Comparison of ENCODE assay signal across 23 cellular contexts in genomic region chr14:105228562-105228961, GRCh38. TPM values are rescaled to one million over a fixed set of nuclear protein-coding genes. Genes with fewer than 3 reads are reported as not detected.
DNase-seq lines count a peak whose midpoint lies in the region; ATAC-seq and TF ChIP-seq lines count a peak whose summit lies in the region.
"Had no signal": no experiment of that assay in that cellular context is flagged by ENCODE, and none has a peak within 500 bp of the region (broad histone marks: within the 10 kb centered on the region; RNA-seq: fewer than 3 reads in every experiment).

No MANE protein-coding gene starts in this region.

- H3K27ac Mint-ChIP-seq in natural killer cell treated with Interleukin-12 subunit alpha and Interleukin-12 subunit beta and Interleukin-15 and Interleukin-18, amount 100 ng/mL, for 72 hours: no peak overlapping the region
- H3K27ac Mint-ChIP-seq: CD4-positive, alpha-beta memory T cell had no signal

- TF ChIP-seq POLR2A in IMR-90 (IDR thresholded peaks at IDR 0.05; ENCODE audit: low read depth, low read length): no peak

- H3K4ac ChIP-seq in IMR-90 (ENCODE audit: low read depth, low read length): no peak overlapping the region

- no peak overlapping the region for H2BK15ac ChIP-seq in IMR-90 (ENCODE audit: low read depth, low read length)

- BruUV-seq in IMR-90 (replicated peaks; lab: Mats Ljungman, UMichigan): no TSS peak

- intact Hi-C loops in IMR-90 (cut with micrococcal nuclease) (no loop called here), right cardiac atrium (cut with DNase I) (no loop called here)

- H3K56ac ChIP-seq in IMR-90 (ENCODE audit: extremely low read depth, insufficient read depth, low read length): no peak overlapping the region

- H3K36me3 ChIP-seq in IMR-90 (ENCODE audit: control insufficient read depth, insufficient read depth, low read length): peaks cover 15% of the 10 kb centered on the region
- peaks cover 11% of the 10 kb centered on the region for H3K36me3 ChIP-seq in ectodermal cell (ENCODE audit: control insufficient read depth, insufficient read depth, low read length)
- H3K36me3 ChIP-seq: MG63 had no signal

- peaks cover 0 to 2% of the 10 kb centered on the region in 2 donors for H3K4me1 Mint-ChIP-seq in natural killer cell treated with Interleukin-12 subunit alpha and Interleukin-12 subunit beta and Interleukin-15 and Interleukin-18, amount 100 ng/mL, for 72 hours (ENCODE audit: low read depth in 2 of 2)

- no peak overlapping the region for H3K14ac ChIP-seq in IMR-90 (replicated peaks; ENCODE audit: low read depth, low read length)

- no peaks in the 10 kb centered on the region for H3K27me3 Mint-ChIP-seq in natural killer cell treated with Interleukin-12 subunit alpha and Interleukin-12 subunit beta and Interleukin-15 and Interleukin-18, amount 100 ng/mL, for 72 hours
- H3K27me3 Mint-ChIP-seq: CD4-positive, alpha-beta memory T cell had no signal

- no peak overlapping the region for H4K91ac ChIP-seq in IMR-90 (ENCODE audit: insufficient read depth, low read depth, low read length)

- H3K9ac ChIP-seq in IMR-90 (ENCODE audit: low read depth, low read length): no peak overlapping the region

- in situ Hi-C loops in IMR-90 (cut with MboI; ENCODE audit: low sequenced_read_pairs): no loop called here

- no peaks in the 10 kb centered on the region for H3K4me1 ChIP-seq in IMR-90 (ENCODE audit: control insufficient read depth, insufficient read depth, low read length)
- H3K4me1 ChIP-seq in ectodermal cell (ENCODE audit: control insufficient read depth, insufficient read depth, low read length): no peaks in the 10 kb centered on the region
- H3K4me1 ChIP-seq in right cardiac atrium (ENCODE audit: control insufficient read depth, insufficient read depth, low read length): no peaks in the 10 kb centered on the region
- H3K4me1 ChIP-seq: A549 had no signal

- H3K9me3 ChIP-seq in IMR-90 (ENCODE audit: control insufficient read depth, insufficient read depth, low read length) (no peaks in the 10 kb centered on the region), ectodermal cell (ENCODE audit: control insufficient read depth, low read length) (no peaks in the 10 kb centered on the region), right cardiac atrium (ENCODE audit: control insufficient read depth, low read length) (no peaks in the 10 kb centered on the region)
- H3K9me3 ChIP-seq: A549, MG63 had no signal

- TF ChIP-seq CTCF in IMR-90 (conservative IDR thresholded peaks at IDR 0.05; ENCODE audit: low read depth, low read length) (no peak), omental fat pad (IDR thresholded peaks at IDR 0.05) (no peak)

- no peaks in the 10 kb centered on the region; the same call in 1 of the 2 replicates for H4K20me1 ChIP-seq in IMR-90 (ENCODE audit: insufficient read depth, low read length)

- no peaks in the 10 kb centered on the region for H3K9me3 Mint-ChIP-seq in natural killer cell treated with Interleukin-12 subunit alpha and Interleukin-12 subunit beta and Interleukin-15 and Interleukin-18, amount 100 ng/mL, for 72 hours
- H3K9me3 Mint-ChIP-seq: CD4-positive, alpha-beta memory T cell had no signal

- no peak overlapping the region for H4K8ac ChIP-seq in IMR-90 (ENCODE audit: low read depth in 2 of 2, low read length in 2 of 2)

- H3K27ac ChIP-seq in IMR-90 (ENCODE audit: insufficient read depth, low read length) (no peak overlapping the region), ectodermal cell (ENCODE audit: insufficient read depth, low read depth, low read length, poor library complexity, severe bottlenecking) (peak overlapping the region; percentile 55), right cardiac atrium (ENCODE audit: low read length) (no peak overlapping the region)
- H3K27ac ChIP-seq: A549, PC-9, SK-N-MC had no signal

- no peak overlapping the region for H3K4me3 Mint-ChIP-seq in natural killer cell treated with Interleukin-12 subunit alpha and Interleukin-12 subunit beta and Interleukin-15 and Interleukin-18, amount 100 ng/mL, for 72 hours
- H3K4me3 Mint-ChIP-seq: CD4-positive, alpha-beta memory T cell had no signal

- CTCF ChIA-PET in IMR-90 (lab: Yijun Ruan, JAX): no interaction called here

- H2AFZ ChIP-seq in IMR-90 (replicated peaks; ENCODE audit: low read length, poor library complexity): no peak overlapping the region
- H2AFZ ChIP-seq: PC-9 had no signal

- no peak overlapping the region for H2AK5ac ChIP-seq in IMR-90 (ENCODE audit: low read depth, low read length)

- no peak overlapping the region for H3K4me3 ChIP-seq in IMR-90 (ENCODE audit: insufficient read depth, low read depth, low read length)
- H3K4me3 ChIP-seq in ectodermal cell (ENCODE audit: insufficient read depth, low read depth, low read length): no peak overlapping the region
- H3K4me3 ChIP-seq in right cardiac atrium (ENCODE audit: low read length): no peak overlapping the region
- H3K4me3 ChIP-seq: A549, MG63, PC-9, SK-N-MC had no signal

- peak overlapping the region; percentile 25 for H2AK9ac ChIP-seq in IMR-90 (replicated peaks; ENCODE audit: low read depth, low read length, poor library complexity)

- no peak for TF ChIP-seq RAD21 in IMR-90 (IDR thresholded peaks at IDR 0.05; ENCODE audit: low read length)

- ATAC-seq in IMR-90 (ENCODE audit: low read depth): no peak
- ATAC-seq in right cardiac atrium: peak; percentile 40
- peak; percentile 48 for ATAC-seq in omental fat pad (ENCODE audit: low FRiP score)
- ATAC-seq in natural killer cell treated with Interleukin-12 subunit alpha and Interleukin-12 subunit beta and Interleukin-15 and Interleukin-18, amount 100 ng/mL, for 72 hours: no peak
- ATAC-seq: A549 had no signal

- H3K27me3 ChIP-seq in IMR-90 (ENCODE audit: control insufficient read depth, insufficient read depth, low read length) (no peaks in the 10 kb centered on the region), ectodermal cell (ENCODE audit: control insufficient read depth, insufficient read depth, low read length, poor library complexity, severe bottlenecking) (no peaks in the 10 kb centered on the region), right cardiac atrium (ENCODE audit: control insufficient read depth, insufficient read depth) (no peaks in the 10 kb centered on the region)
- H3K27me3 ChIP-seq: MG63 had no signal

- H4K5ac ChIP-seq in IMR-90 (ENCODE audit: low read depth, low read length): no peak overlapping the region

- H3K18ac ChIP-seq in IMR-90 (ENCODE audit: low read depth, low read length): no peak overlapping the region

- dilution Hi-C loops in IMR-90 (cut with HindIII; ENCODE audit: low sequenced_read_pairs, unreplicated experiment): no loop called here

- no peaks in the 10 kb centered on the region for H3K9me1 ChIP-seq in IMR-90 (ENCODE audit: insufficient read depth, low read length)

- POLR2A ChIA-PET in IMR-90 (lab: Charles Lee; ENCODE audit: unreplicated experiment): no interaction called here

- DNase-seq in IMR-90 (no peak), right cardiac atrium (peak in 2 of 3 donors; percentile 6 to 61), omental fat pad (ENCODE audit: low spot score) (no peak), hypothalamus (lab: John Stamatoyannopoulos, UW) (no peak), medulla oblongata (ENCODE audit: extremely low spot score) (no peak)
- no peak for DNase-seq in natural killer cell treated with Interleukin-12 subunit alpha and Interleukin-12 subunit beta and Interleukin-15 and Interleukin-18, amount 100 ng/mL, for 72 hours (ENCODE audit: low spot score)
- DNase-seq: AML-193; C1 segment of cervical spinal cord; CD4-positive, alpha-beta memory T cell; COR-L47; DMS53; H7; KG1; MG63; NCI-H2029; NCI-H446 treated with DMSO at 0.1 percent for 48 hours; NCI-H526; PC-9; SHP77 treated with DMSO at 0.1 percent for 48 hours had no signal

- H3K4me2 ChIP-seq in IMR-90 (ENCODE audit: low read depth, low read length): no peak overlapping the region
- H3K4me2 ChIP-seq: A549, PC-9 had no signal

- no peaks in the 10 kb centered on the region for H3K36me3 Mint-ChIP-seq in natural killer cell treated with Interleukin-12 subunit alpha and Interleukin-12 subunit beta and Interleukin-15 and Interleukin-18, amount 100 ng/mL, for 72 hours

- H3K23ac ChIP-seq in IMR-90 (ENCODE audit: low read depth, low read length): no peak overlapping the region

- H2BK20ac ChIP-seq in IMR-90 (ENCODE audit: low read depth, low read length): no peak overlapping the region

- H3K79me1 ChIP-seq in IMR-90 (ENCODE audit: low read depth in 1 of 2, low read length in 2 of 2): peaks cover 0 to 7% of the 10 kb centered on the region in 2 experiments; a peak in 1 of 4 replicates

- no peak overlapping the region for H2BK120ac ChIP-seq in IMR-90 (ENCODE audit: low read depth, low read length)

- H2BK5ac ChIP-seq in IMR-90 (ENCODE audit: low read depth, low read length, poor library complexity, severe bottlenecking): no peak overlapping the region

- 75% methylated on average over 7 of the region's 17 CpGs; no CpG with 5 or more reads in 1 of the 2 experiments for WGBS in IMR-90 (ENCODE audit: extremely low coverage in 2 of 2, insufficient read length in 1 of 2), 2 experiments
- 92 to 94% methylated on average over 17 of the region's 17 CpGs for WGBS in ectodermal cell, 2 experiments
- 51% methylated on average over 17 of the region's 17 CpGs for WGBS in right cardiac atrium

RNA-seq across cellular contexts. Expression of gene BTBD6, which starts 19.8 kb away (rescaled TPM):
- total RNA-seq in IMR-90 (2012; rRNA removed): 31.4 and 43.9 TPM in 2 replicates
- polyA plus RNA-seq in IMR-90 (2012; rRNA removed): 33.9 and 37.4 TPM in 2 replicates
- polyA plus RNA-seq in IMR-90 (2012; cell fraction: cytosol; rRNA removed): 41.8 and 43.5 TPM in 2 replicates
- polyA plus RNA-seq in IMR-90 (2012; cell fraction: nucleus; rRNA removed; ENCODE audit: low replicate concordance): 99.5 and 153 TPM in 2 replicates
- polyA plus RNA-seq in ectodermal cell (2013, experiment 1 of 4): 23.5 TPM
- polyA plus RNA-seq in ectodermal cell (2013, experiment 2 of 4): 24.1 TPM
- 19.3 TPM for polyA plus RNA-seq in ectodermal cell (2013, experiment 3 of 4)
- 18.6 TPM for polyA plus RNA-seq in ectodermal cell (2013, experiment 4 of 4)
- total RNA-seq in right cardiac atrium: 10 to 100 TPM; 28.1 to 40.5 (median 35.8) TPM
- 42.2 TPM for polyA plus RNA-seq in right cardiac atrium
- total RNA-seq in omental fat pad: 10 to 100 TPM; 63.9 to 95.4 (median 67.9) TPM
- 10 to 100 TPM; 42.3 to 52.9 TPM for total RNA-seq in natural killer cell treated with Interleukin-12 subunit alpha and Interleukin-12 subunit beta and Interleukin-15 and Interleukin-18, amount 100 ng/mL, for 72 hours

RNA-seq across cellular contexts. Expression of gene NUDT14, which starts 47.5 kb away (rescaled TPM):
- total RNA-seq in IMR-90 (2012; rRNA removed) (5.6 and 6.4 TPM in 2 replicates), right cardiac atrium (10 to 100 TPM; 23.9 to 35.5 (median 32.0) TPM), omental fat pad (10 to 100 TPM; 12.1 to 22.3 (median 16.6) TPM)
- polyA plus RNA-seq in IMR-90 (2012; rRNA removed) (9.3 and 11.8 TPM in 2 replicates), right cardiac atrium (31.4 TPM)
- polyA plus RNA-seq in IMR-90 (2012; cell fraction: cytosol; rRNA removed): 25.5 TPM in 2 replicates
- 12.8 and 30.0 TPM in 2 replicates for polyA plus RNA-seq in IMR-90 (2012; cell fraction: nucleus; rRNA removed; ENCODE audit: low replicate concordance)
- polyA plus RNA-seq in ectodermal cell (2013, experiment 1 of 4): 33.1 TPM
- 31.0 TPM for polyA plus RNA-seq in ectodermal cell (2013, experiment 2 of 4)
- 26.7 TPM for polyA plus RNA-seq in ectodermal cell (2013, experiment 3 of 4)
- 27.6 TPM for polyA plus RNA-seq in ectodermal cell (2013, experiment 4 of 4)
- total RNA-seq in natural killer cell treated with Interleukin-12 subunit alpha and Interleukin-12 subunit beta and Interleukin-15 and Interleukin-18, amount 100 ng/mL, for 72 hours: 10 to 100 TPM; 10.2 to 23.4 TPM

RNA-seq across cellular contexts. Expression of gene JAG2, which starts 60.0 kb away (rescaled TPM):
- total RNA-seq in IMR-90 (2012; rRNA removed) (0.18 and 0.28 TPM in 2 replicates), right cardiac atrium (10 to 100 TPM; 16.5 to 21.3 (median 17.4) TPM), omental fat pad (10 to 100 TPM in 1 of 4 donors, 1 to 10 TPM in 3; 4.7 to 21.3 (median 8.3) TPM)
- polyA plus RNA-seq in IMR-90 (2012; rRNA removed) (0.20 and 0.58 TPM in 2 replicates), right cardiac atrium (17.8 TPM)
- polyA plus RNA-seq in IMR-90 (2012; cell fraction: cytosol; rRNA removed): 0.25 and 0.58 TPM in 2 replicates
- 3.9 and 5.8 TPM in 2 replicates for polyA plus RNA-seq in IMR-90 (2012; cell fraction: nucleus; rRNA removed; ENCODE audit: low replicate concordance)
- polyA plus RNA-seq in ectodermal cell (2013, experiment 1 of 4): 6.0 TPM
- polyA plus RNA-seq in ectodermal cell (2013, experiment 2 of 4): 6.8 TPM
- 5.3 TPM for polyA plus RNA-seq in ectodermal cell (2013, experiment 3 of 4)
- 7.0 TPM for polyA plus RNA-seq in ectodermal cell (2013, experiment 4 of 4)
- 1 to 10 TPM; 5.9 to 7.1 TPM for total RNA-seq in natural killer cell treated with Interleukin-12 subunit alpha and Interleukin-12 subunit beta and Interleukin-15 and Interleukin-18, amount 100 ng/mL, for 72 hours
- total RNA-seq: RPMI7951 had no signal
- polyA plus RNA-seq: CD4-positive, alpha-beta memory T cell had no signal

Comparison
In these comparisons a context has a peak if more than half of its experiments do, and no peak if none do; other contexts are left out.
1. ATAC-seq: peak in right cardiac atrium (2 of 2) and omental fat pad (single experiment); none in IMR-90 (single experiment) and natural killer cell treated with Interleukin-12 subunit alpha and Interleukin-12 subunit beta and Interleukin-15 and Interleukin-18, amount 100 ng/mL, for 72 hours (0 of 2).
2. DNase-seq: peak in right cardiac atrium (2 of 3); none in IMR-90 (single experiment), omental fat pad (single experiment), hypothalamus (0 of 51), natural killer cell treated with Interleukin-12 subunit alpha and Interleukin-12 subunit beta and Interleukin-15 and Interleukin-18, amount 100 ng/mL, for 72 hours (single experiment) and medulla oblongata (single experiment).